In genomic region chr2:205047273-205047839, GRCh38 we compare ENCODE assay signal across 16 cellular contexts.
A peak's percentile ranks its signal among the peaks of the same experiment; 100 is the strongest.
DNase-seq lines count a peak whose midpoint lies in the region; ATAC-seq lines count a peak whose summit lies in the region.
"Had no signal": no experiment of that assay in that cellular context is flagged by ENCODE, and none has a peak within 500 bp of the region (broad histone marks: within the 10 kb centered on the region; RNA-seq: fewer than 3 reads in every experiment).

No MANE protein-coding gene starts in this region.

- no peaks in the 10 kb centered on the region for H3K27me3 Mint-ChIP-seq in activated naive CD8-positive, alpha-beta T cell treated with anti-CD3 and anti-CD28 coated beads, Interleukin-2, amount 50 U/mL, for 24 hours
- H3K27me3 Mint-ChIP-seq: B cell; effector memory CD8-positive, alpha-beta T cell had no signal

- H3K4me3 Mint-ChIP-seq in activated naive CD8-positive, alpha-beta T cell treated with anti-CD3 and anti-CD28 coated beads, Interleukin-2, amount 50 U/mL, for 24 hours = no peak overlapping the region
- H3K4me3 Mint-ChIP-seq: B cell; effector memory CD8-positive, alpha-beta T cell had no signal

- H3K9me3 Mint-ChIP-seq in activated naive CD8-positive, alpha-beta T cell treated with anti-CD3 and anti-CD28 coated beads, Interleukin-2, amount 50 U/mL, for 24 hours = peaks cover 23% of the 10 kb centered on the region

- peaks cover 5% of the 10 kb centered on the region for H3K4me1 Mint-ChIP-seq in activated naive CD8-positive, alpha-beta T cell treated with anti-CD3 and anti-CD28 coated beads, Interleukin-2, amount 50 U/mL, for 24 hours
- H3K4me1 Mint-ChIP-seq: B cell had no signal

- DNase-seq in D341Med (ENCODE audit: low spot score) (peak; percentile 25), HuH-7.5 (ENCODE audit: low spot score) (peak; percentile 5), NCI-H748 treated with DMSO at 0.1 percent for 48 hours (lab: John Stamatoyannopoulos, UW) (peak; percentile 75), islet precursor cell (peak; percentile 63), GM03348 (ENCODE audit: low spot score) (no peak), left lobe of liver (ENCODE audit: low spot score) (no peak), activated T-cell treated with anti-CD3 and anti-CD28 coated beads for 4 hours (no peak)
- no peak for DNase-seq in activated naive CD8-positive, alpha-beta T cell treated with anti-CD3 and anti-CD28 coated beads, Interleukin-2, amount 50 U/mL, for 24 hours
- DNase-seq: amniotic stem cell; caudate nucleus; effector memory CD8-positive, alpha-beta T cell; NCI-H1436; NCI-H524; small intestine; WERI-Rb-1 had no signal

- no peak for ATAC-seq in left lobe of liver
- no peak for ATAC-seq in activated naive CD8-positive, alpha-beta T cell treated with anti-CD3 and anti-CD28 coated beads, Interleukin-2, amount 50 U/mL, for 24 hours
- ATAC-seq: effector memory CD8-positive, alpha-beta T cell had no signal

- H3K36me3 Mint-ChIP-seq in activated naive CD8-positive, alpha-beta T cell treated with anti-CD3 and anti-CD28 coated beads, Interleukin-2, amount 50 U/mL, for 24 hours (ENCODE audit: low read depth) = peaks cover 4% of the 10 kb centered on the region

- no peak overlapping the region for H3K27ac Mint-ChIP-seq in activated naive CD8-positive, alpha-beta T cell treated with anti-CD3 and anti-CD28 coated beads, Interleukin-2, amount 50 U/mL, for 24 hours
- H3K27ac Mint-ChIP-seq: B cell; effector memory CD8-positive, alpha-beta T cell had no signal

Comparison
In these comparisons a context has a peak if more than half of its experiments do, and no peak if none do; other contexts are left out.
1. DNase-seq: peak in D341Med (single experiment), HuH-7.5 (single experiment), NCI-H748 treated with DMSO at 0.1 percent for 48 hours (single experiment) and islet precursor cell (single experiment); none in GM03348 (single experiment), left lobe of liver (single experiment), activated naive CD8-positive, alpha-beta T cell treated with anti-CD3 and anti-CD28 coated beads, Interleukin-2, amount 50 U/mL, for 24 hours (single experiment) and activated T-cell treated with anti-CD3 and anti-CD28 coated beads for 4 hours (single experiment).